In the genomic region with DNA sequence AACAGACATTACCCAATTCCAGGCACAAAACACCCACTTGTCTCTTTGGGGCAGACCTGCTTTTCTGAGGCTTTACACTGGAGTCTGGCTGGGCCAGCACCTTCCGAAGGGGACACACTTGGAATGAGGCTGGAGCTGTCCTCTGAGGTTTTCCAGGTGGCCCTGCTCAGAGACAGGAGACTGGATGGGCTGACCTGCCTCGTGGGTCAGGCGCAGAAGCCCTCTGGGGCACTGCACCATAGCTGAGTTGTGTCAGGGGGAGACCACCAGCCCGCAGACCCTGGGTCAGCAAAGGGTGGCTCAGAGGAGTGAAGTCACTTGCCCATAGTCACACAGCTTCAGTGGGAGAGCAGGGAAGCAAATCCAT, we compare ENCODE assay signal across 4 cellular contexts.
TF ChIP-seq lines count a peak whose summit lies in the region.

No MANE protein-coding gene starts in this region.

TF ChIP-seq in SK-N-SH, 30 proteins besides CTCF, POLR2A, EP300 and RAD21:
- TF ChIP-seq, protein P1, sequence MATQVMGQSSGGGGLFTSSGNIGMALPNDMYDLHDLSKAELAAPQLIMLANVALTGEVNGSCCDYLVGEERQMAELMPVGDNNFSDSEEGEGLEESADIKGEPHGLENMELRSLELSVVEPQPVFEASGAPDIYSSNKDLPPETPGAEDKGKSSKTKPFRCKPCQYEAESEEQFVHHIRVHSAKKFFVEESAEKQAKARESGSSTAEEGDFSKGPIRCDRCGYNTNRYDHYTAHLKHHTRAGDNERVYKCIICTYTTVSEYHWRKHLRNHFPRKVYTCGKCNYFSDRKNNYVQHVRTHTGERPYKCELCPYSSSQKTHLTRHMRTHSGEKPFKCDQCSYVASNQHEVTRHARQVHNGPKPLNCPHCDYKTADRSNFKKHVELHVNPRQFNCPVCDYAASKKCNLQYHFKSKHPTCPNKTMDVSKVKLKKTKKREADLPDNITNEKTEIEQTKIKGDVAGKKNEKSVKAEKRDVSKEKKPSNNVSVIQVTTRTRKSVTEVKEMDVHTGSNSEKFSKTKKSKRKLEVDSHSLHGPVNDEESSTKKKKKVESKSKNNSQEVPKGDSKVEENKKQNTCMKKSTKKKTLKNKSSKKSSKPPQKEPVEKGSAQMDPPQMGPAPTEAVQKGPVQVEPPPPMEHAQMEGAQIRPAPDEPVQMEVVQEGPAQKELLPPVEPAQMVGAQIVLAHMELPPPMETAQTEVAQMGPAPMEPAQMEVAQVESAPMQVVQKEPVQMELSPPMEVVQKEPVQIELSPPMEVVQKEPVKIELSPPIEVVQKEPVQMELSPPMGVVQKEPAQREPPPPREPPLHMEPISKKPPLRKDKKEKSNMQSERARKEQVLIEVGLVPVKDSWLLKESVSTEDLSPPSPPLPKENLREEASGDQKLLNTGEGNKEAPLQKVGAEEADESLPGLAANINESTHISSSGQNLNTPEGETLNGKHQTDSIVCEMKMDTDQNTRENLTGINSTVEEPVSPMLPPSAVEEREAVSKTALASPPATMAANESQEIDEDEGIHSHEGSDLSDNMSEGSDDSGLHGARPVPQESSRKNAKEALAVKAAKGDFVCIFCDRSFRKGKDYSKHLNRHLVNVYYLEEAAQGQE (IDR thresholded peaks at IDR 0.05; ENCODE audit: low read depth, low read length): no peak
- TF ChIP-seq EZH2phosphoT487 (IDR thresholded peaks at IDR 0.05; ENCODE audit: borderline replicate concordance, low read depth): no peak
TF ChIP-seq in SK-N-SH: peak in this region for 0.

TF ChIP-seq in SK-N-SH treated with all-trans-retinoic acid at 6 μM for 48 hours, 23 proteins besides CTCF, POLR2A, EP300 and RAD21:
- TF ChIP-seq CSDC2 (CRISPR knock-in tag; IDR thresholded peaks at IDR 0.05): no peak
- TF ChIP-seq TCF4 (CRISPR knock-in tag; IDR thresholded peaks at IDR 0.05; ENCODE audit: borderline replicate concordance): no peak
- no peak for TF ChIP-seq ZFP3 (CRISPR knock-in tag; IDR thresholded peaks at IDR 0.05)

TF ChIP-seq in HCT116, 20 proteins besides CTCF, POLR2A, EP300 and RAD21:
- TF ChIP-seq FOSL1 (IDR thresholded peaks at IDR 0.05; ENCODE audit: low read depth) (no peak), ZNF274 (IDR thresholded peaks at IDR 0.05; ENCODE audit: low read depth, low read length) (no peak), SRF (IDR thresholded peaks at IDR 0.05; ENCODE audit: low read depth) (no peak), EZH2phosphoT487 (IDR thresholded peaks at IDR 0.05; ENCODE audit: borderline replicate concordance) (no peak), JUND (IDR thresholded peaks at IDR 0.05) (no peak), ZFX (IDR thresholded peaks at IDR 0.05) (no peak), SP1 (IDR thresholded peaks at IDR 0.05; ENCODE audit: low read depth) (no peak), YY1 (IDR thresholded peaks at IDR 0.05; ENCODE audit: extremely low read depth, insufficient replicate concordance, low read depth, low read length) (no peak)
- TF ChIP-seq, protein P2, sequence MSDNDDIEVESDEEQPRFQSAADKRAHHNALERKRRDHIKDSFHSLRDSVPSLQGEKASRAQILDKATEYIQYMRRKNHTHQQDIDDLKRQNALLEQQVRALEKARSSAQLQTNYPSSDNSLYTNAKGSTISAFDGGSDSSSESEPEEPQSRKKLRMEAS (IDR thresholded peaks at IDR 0.05): no peak
- TF ChIP-seq, protein P1 (IDR thresholded peaks at IDR 0.05; ENCODE audit: low read depth): no peak
- TF ChIP-seq, protein P3, sequence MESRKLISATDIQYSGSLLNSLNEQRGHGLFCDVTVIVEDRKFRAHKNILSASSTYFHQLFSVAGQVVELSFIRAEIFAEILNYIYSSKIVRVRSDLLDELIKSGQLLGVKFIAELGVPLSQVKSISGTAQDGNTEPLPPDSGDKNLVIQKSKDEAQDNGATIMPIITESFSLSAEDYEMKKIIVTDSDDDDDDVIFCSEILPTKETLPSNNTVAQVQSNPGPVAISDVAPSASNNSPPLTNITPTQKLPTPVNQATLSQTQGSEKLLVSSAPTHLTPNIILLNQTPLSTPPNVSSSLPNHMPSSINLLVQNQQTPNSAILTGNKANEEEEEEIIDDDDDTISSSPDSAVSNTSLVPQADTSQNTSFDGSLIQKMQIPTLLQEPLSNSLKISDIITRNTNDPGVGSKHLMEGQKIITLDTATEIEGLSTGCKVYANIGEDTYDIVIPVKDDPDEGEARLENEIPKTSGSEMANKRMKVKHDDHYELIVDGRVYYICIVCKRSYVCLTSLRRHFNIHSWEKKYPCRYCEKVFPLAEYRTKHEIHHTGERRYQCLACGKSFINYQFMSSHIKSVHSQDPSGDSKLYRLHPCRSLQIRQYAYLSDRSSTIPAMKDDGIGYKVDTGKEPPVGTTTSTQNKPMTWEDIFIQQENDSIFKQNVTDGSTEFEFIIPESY (IDR thresholded peaks at IDR 0.05; ENCODE audit: extremely low read depth, insufficient replicate concordance, low read length): no peak
- TF ChIP-seq, protein P4, sequence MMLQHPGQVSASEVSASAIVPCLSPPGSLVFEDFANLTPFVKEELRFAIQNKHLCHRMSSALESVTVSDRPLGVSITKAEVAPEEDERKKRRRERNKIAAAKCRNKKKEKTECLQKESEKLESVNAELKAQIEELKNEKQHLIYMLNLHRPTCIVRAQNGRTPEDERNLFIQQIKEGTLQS (IDR thresholded peaks at IDR 0.05): no peak

TF ChIP-seq in neural cell, 6 proteins besides CTCF, POLR2A, EP300 and RAD21:
- TF ChIP-seq, protein P1 (IDR thresholded peaks at IDR 0.05; ENCODE audit: borderline replicate concordance): no peak
TF ChIP-seq in neural cell: peak in this region for 0.
